Comparison of ENCODE assay signal across 1 cellular context in genomic region chr7:121398246-121398645, GRCh38.
TF ChIP-seq lines count a peak whose summit lies in the region.

No MANE protein-coding gene starts in this region.

TF ChIP-seq in SK-N-SH treated with all-trans-retinoic acid at 6 μM for 48 hours, 23 proteins besides CTCF, POLR2A, EP300 and RAD21 (continued from another document):
- TF ChIP-seq CREB5 (CRISPR knock-in tag; IDR thresholded peaks at IDR 0.05; ENCODE audit: low read depth) (no peak), SNAI2 (CRISPR knock-in tag; IDR thresholded peaks at IDR 0.05) (no peak), ZFP30 (CRISPR knock-in tag; IDR thresholded peaks at IDR 0.05) (no peak), RARB (CRISPR knock-in tag; IDR thresholded peaks at IDR 0.05) (no peak), ZNF565 (CRISPR knock-in tag; conservative IDR thresholded peaks at IDR 0.05; ENCODE audit: low read depth) (no peak), CSRNP3 (CRISPR knock-in tag; IDR thresholded peaks at IDR 0.05) (no peak), ISL1 (CRISPR knock-in tag; IDR thresholded peaks at IDR 0.05) (no peak)
